15 cellular contexts compared by ENCODE assay signal in the genomic region with DNA sequence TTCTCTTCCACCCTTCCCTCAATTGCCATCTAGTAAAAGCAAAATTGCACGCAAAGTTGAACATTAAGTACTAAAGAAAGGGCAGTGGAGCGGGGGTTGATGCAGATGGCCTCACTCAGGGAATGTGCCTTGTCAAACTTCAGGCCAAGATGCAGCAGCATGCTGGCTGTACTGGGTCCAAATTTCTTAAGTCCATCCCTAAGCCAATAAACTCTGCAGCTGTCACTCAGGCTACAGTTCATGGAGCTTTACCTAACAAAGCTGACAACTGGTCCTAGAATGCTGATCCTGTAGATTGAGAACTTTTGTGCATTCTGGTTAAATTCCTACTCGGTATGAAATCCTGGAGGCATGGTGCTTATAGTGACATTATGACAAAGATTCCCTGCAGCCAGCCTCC.
DNase-seq lines count a peak whose midpoint lies in the region; ATAC-seq and TF ChIP-seq lines count a peak whose summit lies in the region.
"Had no signal": no experiment of that assay in that cellular context is flagged by ENCODE, and none has a peak within 500 bp of the region (broad histone marks: within the 10 kb centered on the region; RNA-seq: fewer than 3 reads in every experiment).

No MANE protein-coding gene starts in this region.

- H3K9me3 Mint-ChIP-seq in CD4-positive, alpha-beta T cell = peaks cover 3% of the 10 kb centered on the region
- H3K9me3 Mint-ChIP-seq in GM23338 = peaks cover 7% of the 10 kb centered on the region; the same call in 2 of the 3 replicates
- no peaks in the 10 kb centered on the region for H3K9me3 Mint-ChIP-seq in effector memory CD8-positive, alpha-beta T cell
- H3K9me3 Mint-ChIP-seq in naive thymus-derived CD4-positive, alpha-beta T cell = peaks cover 0 to 6% (median 1%) of the 10 kb centered on the region in 11 donors
- peaks cover 5% of the 10 kb centered on the region for H3K9me3 Mint-ChIP-seq in activated T-cell treated with anti-CD3 and anti-CD28 coated beads, Interleukin-2, amount 50 U/mL, for 4 hours

- peak overlapping the region; percentile 73 for H3K27ac Mint-ChIP-seq in CD4-positive, alpha-beta T cell
- no peak overlapping the region; the same call in 1 of the 2 replicates for H3K27ac Mint-ChIP-seq in GM23338
- peak overlapping the region; percentile 8 to 85 for H3K27ac Mint-ChIP-seq in effector memory CD8-positive, alpha-beta T cell
- peak overlapping the region in 8 of 9 donors; percentile 20 to 86 (median 71) for H3K27ac Mint-ChIP-seq in naive thymus-derived CD4-positive, alpha-beta T cell

- H3K79me2 ChIP-seq in GM23338 (replicated peaks; ENCODE audit: insufficient read depth) = peaks cover 99% of the 10 kb centered on the region

- H4K20me1 ChIP-seq in GM23338 (replicated peaks; ENCODE audit: insufficient read depth) = peaks cover 82% of the 10 kb centered on the region

- no peak overlapping the region for H3K27ac ChIP-seq in CD4-positive, alpha-beta T cell (ENCODE audit: low read depth, low read length)
- H3K27ac ChIP-seq in GM23338 (ENCODE audit: low read depth) = 0 out of 2 replicates have a peak overlapping the region, but pooled peaks have one; percentile 34
- peak overlapping the region; percentile 5 for H3K27ac ChIP-seq in naive thymus-derived CD4-positive, alpha-beta T cell (ENCODE audit: low read depth, low read length)
- H3K27ac ChIP-seq: esophagus squamous epithelium, testis, VCaP had no signal

- no peak overlapping the region for H3K4me2 ChIP-seq in GM23338

- H3K4me1 ChIP-seq in GM23338 (ENCODE audit: insufficient read depth) = peaks cover 77% of the 10 kb centered on the region
- H3K4me1 ChIP-seq in naive thymus-derived CD4-positive, alpha-beta T cell (ENCODE audit: control insufficient read depth in 2 of 2, insufficient read depth in 2 of 2, low read length in 2 of 2) = peaks cover 46 to 84% of the 10 kb centered on the region in 2 donors

- no peaks in the 10 kb centered on the region for H3K27me3 ChIP-seq in CD4-positive, alpha-beta T cell (ENCODE audit: control insufficient read depth, insufficient read depth, low read length)
- no peaks in the 10 kb centered on the region for H3K27me3 ChIP-seq in GM23338 (ENCODE audit: insufficient read depth)
- H3K27me3 ChIP-seq in naive thymus-derived CD4-positive, alpha-beta T cell (ENCODE audit: control insufficient read depth in 2 of 2, insufficient read depth in 2 of 2, low read length in 2 of 2) = no peaks in the 10 kb centered on the region
- H3K27me3 ChIP-seq: esophagus squamous epithelium, testis had no signal

- no peak overlapping the region for H2AFZ ChIP-seq in GM23338

- H3K27me3 Mint-ChIP-seq in CD4-positive, alpha-beta T cell = no peaks in the 10 kb centered on the region
- peaks cover 2% of the 10 kb centered on the region for H3K27me3 Mint-ChIP-seq in GM23338 (ENCODE audit: insufficient read depth, low read depth, poor library complexity)
- H3K27me3 Mint-ChIP-seq in effector memory CD8-positive, alpha-beta T cell = no peaks in the 10 kb centered on the region
- H3K27me3 Mint-ChIP-seq in naive thymus-derived CD4-positive, alpha-beta T cell = no peaks in the 10 kb centered on the region
- no peaks in the 10 kb centered on the region for H3K27me3 Mint-ChIP-seq in activated T-cell treated with anti-CD3 and anti-CD28 coated beads, Interleukin-2, amount 50 U/mL, for 4 hours (ENCODE audit: low read depth)
- H3K27me3 Mint-ChIP-seq: brain had no signal

- no peaks in the 10 kb centered on the region for H3K9me3 ChIP-seq in CD4-positive, alpha-beta T cell (ENCODE audit: control insufficient read depth, low read length)
- no peaks in the 10 kb centered on the region for H3K9me3 ChIP-seq in naive thymus-derived CD4-positive, alpha-beta T cell (ENCODE audit: control insufficient read depth in 2 of 3, low read length in 3 of 3)
- H3K9me3 ChIP-seq: testis had no signal

- peaks cover 100% of the 10 kb centered on the region for H3K4me1 Mint-ChIP-seq in CD4-positive, alpha-beta T cell (ENCODE audit: low read depth)
- H3K4me1 Mint-ChIP-seq in GM23338 = peaks cover 87% of the 10 kb centered on the region
- H3K4me1 Mint-ChIP-seq in effector memory CD8-positive, alpha-beta T cell (ENCODE audit: low read depth in 2 of 2) = peaks cover 56 to 80% of the 10 kb centered on the region in 2 donors
- peaks cover 71 to 100% (median 99%) of the 10 kb centered on the region in 7 donors for H3K4me1 Mint-ChIP-seq in naive thymus-derived CD4-positive, alpha-beta T cell
- peaks cover 96% of the 10 kb centered on the region for H3K4me1 Mint-ChIP-seq in activated T-cell treated with anti-CD3 and anti-CD28 coated beads, Interleukin-2, amount 50 U/mL, for 4 hours (ENCODE audit: low read depth)

- no peak overlapping the region for H3K4me3 ChIP-seq in GM23338
- H3K4me3 ChIP-seq in naive thymus-derived CD4-positive, alpha-beta T cell (ENCODE audit: low read length) = no peak overlapping the region
- H3K4me3 ChIP-seq: esophagus squamous epithelium, testis had no signal

- no peaks in the 10 kb centered on the region; the same call in 1 of the 2 replicates for H3F3A ChIP-seq in GM23338 (replicated peaks; ENCODE audit: low read depth)

- H3K36me3 Mint-ChIP-seq in CD4-positive, alpha-beta T cell (ENCODE audit: low read depth) = peaks cover 22% of the 10 kb centered on the region
- H3K36me3 Mint-ChIP-seq in GM23338 (ENCODE audit: low read depth) = peaks cover 9% of the 10 kb centered on the region
- peaks cover 8% of the 10 kb centered on the region for H3K36me3 Mint-ChIP-seq in effector memory CD8-positive, alpha-beta T cell (ENCODE audit: insufficient read depth)
- peaks cover 0 to 11% (median 10%) of the 10 kb centered on the region in 5 donors for H3K36me3 Mint-ChIP-seq in naive thymus-derived CD4-positive, alpha-beta T cell
- H3K36me3 Mint-ChIP-seq in activated T-cell treated with anti-CD3 and anti-CD28 coated beads, Interleukin-2, amount 50 U/mL, for 4 hours (ENCODE audit: insufficient read depth) = peaks cover 6% of the 10 kb centered on the region
- H3K36me3 Mint-ChIP-seq: brain had no signal

- ATAC-seq in CD4-positive, alpha-beta T cell (ENCODE audit: poor library complexity) = no peak
- no peak for ATAC-seq in GM23338
- ATAC-seq in effector memory CD8-positive, alpha-beta T cell (replicated peaks) = no peak
- no peak for ATAC-seq in naive thymus-derived CD4-positive, alpha-beta T cell
- ATAC-seq in activated T-cell treated with anti-CD3 and anti-CD28 coated beads, Interleukin-2, amount 50 U/mL, for 4 hours = no peak
- no peak for ATAC-seq in GM21717 (IDR thresholded peaks at IDR 0.05; ENCODE audit: unreplicated experiment)

- H3K36me3 ChIP-seq in GM23338 (ENCODE audit: insufficient read depth) = 0 out of 2 replicates have a peak, but pooled peaks cover 4% of the 10 kb centered on the region
- H3K36me3 ChIP-seq in naive thymus-derived CD4-positive, alpha-beta T cell (ENCODE audit: control insufficient read depth in 2 of 3, insufficient read depth in 3 of 3, low read length in 3 of 3) = no peaks in the 10 kb centered on the region
- H3K36me3 ChIP-seq: esophagus squamous epithelium had no signal

- POLR2A ChIA-PET in CD4-positive, alpha-beta T cell (lab: Charles Lee) = interaction anchor here (0.9 to 1.3 kb wide), 2 partner anchors 14 to 69 kb away, joined by 4 read pairs; no protein-coding TSS in a partner anchor
- POLR2A ChIA-PET in naive thymus-derived CD4-positive, alpha-beta T cell (lab: Charles Lee) = interaction anchor here (1.5 to 1.8 kb wide), 2 partner anchors 87 to 88 kb away, joined by 3 to 9 read pairs; no protein-coding TSS in a partner anchor
- POLR2A ChIA-PET in GM10248 (lab: Yijun Ruan, JAX) = no interaction called here

- H3K9me2 ChIP-seq in GM23338 (ENCODE audit: insufficient read depth) = peaks cover under 1% of the 10 kb centered on the region; the same call in 1 of the 2 replicates

- DNase-seq in CD4-positive, alpha-beta T cell = no peak
- DNase-seq in GM23338 (ENCODE audit: low spot score) (no peak), GM10248 (ENCODE audit: extremely low spot score) (no peak)
- no peak for DNase-seq in effector memory CD8-positive, alpha-beta T cell
- no peak for DNase-seq in naive thymus-derived CD4-positive, alpha-beta T cell
- no peak for DNase-seq in activated T-cell treated with anti-CD3 and anti-CD28 coated beads, Interleukin-2, amount 50 U/mL, for 4 hours
- DNase-seq: activated gamma-delta T cell treated with Interleukin-2 at 50 U/mL for 16 hours, esophagus squamous epithelium, HCEC 1CT, NCI-H1930, retina, testis had no signal

- peak overlapping the region; percentile 35 for H3K4me3 Mint-ChIP-seq in CD4-positive, alpha-beta T cell
- H3K4me3 Mint-ChIP-seq in GM23338 = no peak overlapping the region
- H3K4me3 Mint-ChIP-seq in effector memory CD8-positive, alpha-beta T cell = peak overlapping the region in 1 of 2 donors; percentile 11
- peak overlapping the region in 8 of 10 donors; percentile 35 to 73 (median 64) for H3K4me3 Mint-ChIP-seq in naive thymus-derived CD4-positive, alpha-beta T cell
- H3K4me3 Mint-ChIP-seq in activated T-cell treated with anti-CD3 and anti-CD28 coated beads, Interleukin-2, amount 50 U/mL, for 4 hours = no peak overlapping the region
- H3K4me3 Mint-ChIP-seq: brain had no signal

- intact Hi-C loops in CD4-positive, alpha-beta T cell (cut with DNase I, micrococcal nuclease) = loop anchor here (5.0 kb wide), 2 partner anchors 34 to 54 kb away; no protein-coding TSS in a partner anchor
- intact Hi-C loops in naive thymus-derived CD4-positive, alpha-beta T cell (cut with micrococcal nuclease) = no loop called here

- TF ChIP-seq CTCF in CD4-positive, alpha-beta T cell (IDR thresholded peaks at IDR 0.05) = no peak
- TF ChIP-seq CTCF in GM23338 (conservative IDR thresholded peaks at IDR 0.05; ENCODE audit: low read depth in 2 of 2) (no peak), GM10248 (IDR thresholded peaks at IDR 0.05; ENCODE audit: control extremely low read depth, extremely low read depth, low read depth, missing control alignments) (no peak)

- CTCF ChIA-PET in CD4-positive, alpha-beta T cell (lab: Charles Lee) = no interaction called here
- CTCF ChIA-PET in naive thymus-derived CD4-positive, alpha-beta T cell (lab: Charles Lee) = no interaction called here
- CTCF ChIA-PET in GM10248 (lab: Yijun Ruan, JAX) = interaction anchor here (1.0 kb wide), 1 partner anchor 52 kb away, joined by 3 read pairs; no protein-coding TSS in a partner anchor

TF ChIP-seq in GM23338, 12 proteins besides CTCF, POLR2A, EP300 and RAD21 (continues in another document):
- no peak for TF ChIP-seq CREB1 (CRISPR knock-in tag; IDR thresholded peaks at IDR 0.05; ENCODE audit: low read depth)

Comparison
In these comparisons a context has a peak if more than half of its experiments do, and no peak if none do; other contexts are left out.
1. H3K4me3 Mint-ChIP-seq: peak in CD4-positive, alpha-beta T cell (single experiment) and naive thymus-derived CD4-positive, alpha-beta T cell (8 of 10); none in GM23338 (single experiment) and activated T-cell treated with anti-CD3 and anti-CD28 coated beads, Interleukin-2, amount 50 U/mL, for 4 hours (single experiment).
2. intact Hi-C loops: an anchor here in CD4-positive, alpha-beta T cell (5.0 kb wide); none called in naive thymus-derived CD4-positive, alpha-beta T cell.